ENCODE assay signal across 16 cellular contexts in genomic region chr6:115932481-115932880, GRCh38.
DNase-seq lines count a peak whose midpoint lies in the region; ATAC-seq lines count a peak whose summit lies in the region.
"Had no signal": no experiment of that assay in that cellular context is flagged by ENCODE, and none has a peak within 500 bp of the region (broad histone marks: within the 10 kb centered on the region; RNA-seq: fewer than 3 reads in every experiment).

No MANE protein-coding gene starts in this region.

- ATAC-seq in GM18517 (IDR thresholded peaks at IDR 0.05; ENCODE audit: unreplicated experiment) (peak; percentile 69), HG02623 (IDR thresholded peaks at IDR 0.05; ENCODE audit: unreplicated experiment) (peak; percentile 48), GM21737 (IDR thresholded peaks at IDR 0.05; ENCODE audit: unreplicated experiment) (no peak), HG03460 (IDR thresholded peaks at IDR 0.05; ENCODE audit: unreplicated experiment) (no peak)
- ATAC-seq: SK-N-SH treated with all-trans-retinoic acid at 6 μM for 48 hours had no signal

- H3K4me3 Mint-ChIP-seq in activated T-helper 2 cell treated with anti-CD3 and anti-CD28 coated beads, Interferon-gamma antibody, Interleukin-2, Interleukin-4, amounts not matched to agents 10 μg/mL and 5 μg/mL and 100 μg/mL, durations not matched to agents 14 hours and 24 hours and 36 hours (ENCODE audit: low read depth) = no peak overlapping the region
- H3K4me3 Mint-ChIP-seq: activated naive CD8-positive, alpha-beta T cell treated with anti-CD3 and anti-CD28 coated beads for 36 hours; CD14-positive monocyte; neural progenitor cell had no signal

- H3K27me3 Mint-ChIP-seq in activated T-helper 2 cell treated with anti-CD3 and anti-CD28 coated beads, Interferon-gamma antibody, Interleukin-2, Interleukin-4, amounts not matched to agents 10 μg/mL and 5 μg/mL and 100 μg/mL, durations not matched to agents 14 hours and 24 hours and 36 hours (ENCODE audit: low read depth) = no peaks in the 10 kb centered on the region
- H3K27me3 Mint-ChIP-seq: activated naive CD8-positive, alpha-beta T cell treated with anti-CD3 and anti-CD28 coated beads for 36 hours had no signal

- H3K4me1 Mint-ChIP-seq in activated T-helper 2 cell treated with anti-CD3 and anti-CD28 coated beads, Interferon-gamma antibody, Interleukin-2, Interleukin-4, amounts not matched to agents 10 μg/mL and 5 μg/mL and 100 μg/mL, durations not matched to agents 14 hours and 24 hours and 36 hours (ENCODE audit: low read depth) = no peaks in the 10 kb centered on the region
- H3K4me1 Mint-ChIP-seq: activated naive CD8-positive, alpha-beta T cell treated with anti-CD3 and anti-CD28 coated beads for 36 hours; CD14-positive monocyte; neural progenitor cell had no signal

- H3K9me3 Mint-ChIP-seq in activated T-helper 2 cell treated with anti-CD3 and anti-CD28 coated beads, Interferon-gamma antibody, Interleukin-2, Interleukin-4, amounts not matched to agents 10 μg/mL and 5 μg/mL and 100 μg/mL, durations not matched to agents 14 hours and 24 hours and 36 hours = no peaks in the 10 kb centered on the region
- H3K9me3 Mint-ChIP-seq: activated naive CD8-positive, alpha-beta T cell treated with anti-CD3 and anti-CD28 coated beads for 36 hours had no signal

- H3K27ac Mint-ChIP-seq in activated T-helper 2 cell treated with anti-CD3 and anti-CD28 coated beads, Interferon-gamma antibody, Interleukin-2, Interleukin-4, amounts not matched to agents 10 μg/mL and 5 μg/mL and 100 μg/mL, durations not matched to agents 14 hours and 24 hours and 36 hours = no peak overlapping the region
- H3K27ac Mint-ChIP-seq: activated naive CD8-positive, alpha-beta T cell treated with anti-CD3 and anti-CD28 coated beads for 36 hours; CD14-positive monocyte; neural progenitor cell had no signal

- DNase-seq in NCI-H2171 treated with DMSO at 0.1 percent for 48 hours (lab: John Stamatoyannopoulos, UW) = peak; percentile 88
- DNase-seq in glomerular visceral epithelial cell (ENCODE audit: extremely low spot score) = peak; percentile 98
- DNase-seq in activated T-helper 2 cell treated with anti-CD3 and anti-CD28 coated beads, Interferon-gamma antibody, Interleukin-2, Interleukin-4, amounts not matched to agents 10 μg/mL and 5 μg/mL and 100 μg/mL, durations not matched to agents 14 hours and 24 hours and 36 hours (ENCODE audit: low spot score) = no peak
- DNase-seq in NCI-H524 treated with DMSO at 0.1 percent for 48 hours (lab: John Stamatoyannopoulos, UW) = no peak
- DNase-seq: activated CD4-positive, alpha-beta T cell treated with anti-CD3 and anti-CD28 coated beads, Interleukin-2, amount 50 U/mL, for 4 hours; activated naive CD8-positive, alpha-beta T cell treated with anti-CD3 and anti-CD28 coated beads for 36 hours; GOT3; stimulated activated CD4-positive, alpha-beta T cell treated with anti-CD3 and anti-CD28 coated beads, Interleukin-4, amount 100 ng/mL, for 24 hours; testis had no signal

- intact Hi-C loops in activated T-helper 2 cell treated with anti-CD3 and anti-CD28 coated beads, Interferon-gamma antibody, Interleukin-2, Interleukin-4, amounts not matched to agents 10 μg/mL and 5 μg/mL and 100 μg/mL, durations not matched to agents 14 hours and 24 hours and 36 hours (cut with micrococcal nuclease) = no loop called here

- no peaks in the 10 kb centered on the region for H3K36me3 Mint-ChIP-seq in activated T-helper 2 cell treated with anti-CD3 and anti-CD28 coated beads, Interferon-gamma antibody, Interleukin-2, Interleukin-4, amounts not matched to agents 10 μg/mL and 5 μg/mL and 100 μg/mL, durations not matched to agents 14 hours and 24 hours and 36 hours (ENCODE audit: low read depth)
- H3K36me3 Mint-ChIP-seq: activated naive CD8-positive, alpha-beta T cell treated with anti-CD3 and anti-CD28 coated beads for 36 hours; CD14-positive monocyte; neural progenitor cell had no signal

Comparison
In these comparisons a context has a peak if more than half of its experiments do, and no peak if none do; other contexts are left out.
1. ATAC-seq: peak in GM18517 (single experiment) and HG02623 (single experiment); none in GM21737 (single experiment) and HG03460 (single experiment).
2. DNase-seq: peak in NCI-H2171 treated with DMSO at 0.1 percent for 48 hours (single experiment) and glomerular visceral epithelial cell (single experiment); none in activated T-helper 2 cell treated with anti-CD3 and anti-CD28 coated beads, Interferon-gamma antibody, Interleukin-2, Interleukin-4, amounts not matched to agents 10 μg/mL and 5 μg/mL and 100 μg/mL, durations not matched to agents 14 hours and 24 hours and 36 hours (single experiment) and NCI-H524 treated with DMSO at 0.1 percent for 48 hours (single experiment).